ENCODE assay signal across 1 cellular context in genomic region chr12:64729909-64730584, GRCh38.
TF ChIP-seq lines count a peak whose summit lies in the region.

No MANE protein-coding gene starts in this region.

TF ChIP-seq in WTC11, 78 proteins besides CTCF, POLR2A, EP300 and RAD21 (continued from another document):
- TF ChIP-seq AFF4 (CRISPR knock-in tag; IDR thresholded peaks at IDR 0.05; ENCODE audit: borderline replicate concordance) (no peak), OVOL2 (CRISPR knock-in tag; IDR thresholded peaks at IDR 0.05; ENCODE audit: borderline replicate concordance) (no peak), CREM (CRISPR knock-in tag; IDR thresholded peaks at IDR 0.05) (no peak), ZNF396 (CRISPR knock-in tag; IDR thresholded peaks at IDR 0.05; ENCODE audit: borderline replicate concordance) (no peak), FOXK1 (CRISPR knock-in tag; IDR thresholded peaks at IDR 0.05) (no peak)
